ENCODE assay signal across 21 cellular contexts in genomic region chr11:127844843-127845242, GRCh38.
"Had no signal": no experiment of that assay in that cellular context is flagged by ENCODE, and none has a peak within 500 bp of the region (broad histone marks: within the 10 kb centered on the region; RNA-seq: fewer than 3 reads in every experiment).

No MANE protein-coding gene starts in this region.

- H3K36me3 ChIP-seq: colonic mucosa, esophagus squamous epithelium, neutrophil, spleen, stomach, thoracic aorta, transverse colon had no signal

- H3K9me3 Mint-ChIP-seq: immature natural killer cell; nephron; stimulated activated naive B cell treated with anti-CD40 and anti-IgM and Interleukin-4, amounts not matched to agents 10 μg/mL and 1 μg/mL and 100 μg/mL, for 72 hours had no signal

- H3K27ac ChIP-seq: colonic mucosa, esophagus squamous epithelium, neutrophil, psoas muscle, spleen, stomach, thoracic aorta, transverse colon had no signal

- H3K36me3 Mint-ChIP-seq: immature natural killer cell; naive B cell; stimulated activated naive B cell treated with anti-CD40 and anti-IgM and Interleukin-4, amounts not matched to agents 10 μg/mL and 1 μg/mL and 100 μg/mL, for 72 hours had no signal

- H3K4me1 ChIP-seq: colonic mucosa, esophagus squamous epithelium, psoas muscle, spleen, stomach, transverse colon had no signal

- H3K4me1 Mint-ChIP-seq: immature natural killer cell; naive B cell; nephron; stimulated activated naive B cell treated with anti-CD40 and anti-IgM and Interleukin-4, amounts not matched to agents 10 μg/mL and 1 μg/mL and 100 μg/mL, for 72 hours had no signal

- DNase-seq: colonic mucosa; dermis blood vessel endothelial cell; esophagus squamous epithelium; immature natural killer cell; left cardiac atrium; left ventricle myocardium superior; mesendoderm; naive B cell; psoas muscle; spleen; stimulated activated CD4-positive, alpha-beta T cell treated with anti-CD3 and anti-CD28 coated beads, Interleukin-15, amount 100 ng/mL, for 24 hours; stimulated activated CD4-positive, alpha-beta T cell treated with anti-CD3 and anti-CD28 coated beads, Interleukin-1b, Interleukin-23, amount 100 ng/mL, for 48 hours; stimulated activated CD4-positive, alpha-beta T cell treated with anti-CD3 and anti-CD28 coated beads, Interleukin-4, amount 100 ng/mL, for 24 hours; stimulated activated naive B cell treated with anti-CD40 and anti-IgM and Interleukin-4, amounts not matched to agents 10 μg/mL and 1 μg/mL and 100 μg/mL, for 72 hours; stomach; substantia nigra; transverse colon had no signal

- H3K27ac Mint-ChIP-seq: immature natural killer cell; naive B cell; nephron; stimulated activated naive B cell treated with anti-CD40 and anti-IgM and Interleukin-4, amounts not matched to agents 10 μg/mL and 1 μg/mL and 100 μg/mL, for 72 hours had no signal

- H3K4me3 Mint-ChIP-seq: immature natural killer cell; naive B cell; nephron; stimulated activated naive B cell treated with anti-CD40 and anti-IgM and Interleukin-4, amounts not matched to agents 10 μg/mL and 1 μg/mL and 100 μg/mL, for 72 hours had no signal

- H3K9me3 ChIP-seq: colonic mucosa, neutrophil, psoas muscle, spleen, stomach, thoracic aorta, transverse colon had no signal

- H3K27me3 ChIP-seq: colonic mucosa, esophagus squamous epithelium, neutrophil, stomach, transverse colon had no signal

- H3K4me3 ChIP-seq: colonic mucosa, esophagus squamous epithelium, lung, psoas muscle, spleen, stomach, thoracic aorta, transverse colon had no signal
